In genomic region chr20:5489596-5489995, GRCh38 we compare ENCODE assay signal across 19 cellular contexts.
"Had no signal": no experiment of that assay in that cellular context is flagged by ENCODE, and none has a peak within 500 bp of the region (broad histone marks: within the 10 kb centered on the region; RNA-seq: fewer than 3 reads in every experiment).

No MANE protein-coding gene starts in this region.

- H3K4me3 Mint-ChIP-seq: endodermal cell, naive B cell, nephron, type B pancreatic cell had no signal

- H3K4me1 Mint-ChIP-seq: endodermal cell, nephron had no signal

- H3K36me3 ChIP-seq: heart left ventricle, pancreas, uterus had no signal

- H3K9me3 ChIP-seq: pancreas, uterus had no signal

- H3K27me3 ChIP-seq: heart left ventricle, pancreas, uterus had no signal

- DNase-seq: dermis blood vessel endothelial cell; effector CD4-positive, alpha-beta T cell; endodermal cell; heart left ventricle; hypothalamus; kidney glomerular epithelial cell; mesendoderm; naive B cell; occipital lobe; pancreas; right cardiac atrium; small intestine; stimulated activated CD4-positive, alpha-beta T cell treated with anti-CD3 and anti-CD28 coated beads, Interleukin-12 subunit alpha, Interleukin-12 subunit beta, amount 100 ng/mL, for 4 hours; stimulated activated CD4-positive, alpha-beta T cell treated with anti-CD3 and anti-CD28 coated beads, Interleukin-2, amount 100 ng/mL, for 48 hours; stimulated activated naive CD4-positive, alpha-beta T cell treated with Interleukin-2 at 50 U/mL for 16 hours; uterus had no signal

- H3K27ac ChIP-seq: heart left ventricle, pancreas, uterus had no signal

- ATAC-seq: heart left ventricle, pancreas, right cardiac atrium had no signal

- H3K9me3 Mint-ChIP-seq: endodermal cell, naive B cell, nephron, type B pancreatic cell had no signal

- H3K36me3 Mint-ChIP-seq: naive B cell, type B pancreatic cell had no signal

- H3K27ac Mint-ChIP-seq: endodermal cell, nephron, progenitor cell of endocrine pancreas, type B pancreatic cell had no signal

- H3K4me3 ChIP-seq: heart left ventricle, pancreas, uterus had no signal

- H3K4me1 ChIP-seq: heart left ventricle, uterus had no signal
